In genomic region chr7:149714910-149715471, GRCh38 we compare ENCODE assay signal across 1 cellular context.
TF ChIP-seq lines count a peak whose summit lies in the region.

No MANE protein-coding gene starts in this region.

TF ChIP-seq in IMR-90, 13 proteins besides CTCF, POLR2A, EP300 and RAD21 (continued from another document):
- TF ChIP-seq CEBPB (IDR thresholded peaks at IDR 0.05; ENCODE audit: low read depth, low read length) (no peak), MAZ (IDR thresholded peaks at IDR 0.05; ENCODE audit: borderline replicate concordance, low read depth, low read length) (no peak), RFX5 (IDR thresholded peaks at IDR 0.05; ENCODE audit: low read depth, low read length) (no peak), MXI1 (IDR thresholded peaks at IDR 0.05; ENCODE audit: borderline replicate concordance, low read depth, low read length) (no peak), NFE2L2 (IDR thresholded peaks at IDR 0.05; ENCODE audit: low read depth, low read length) (no peak), FOS (IDR thresholded peaks at IDR 0.05; ENCODE audit: low read depth, low read length) (no peak), RCOR1 (IDR thresholded peaks at IDR 0.05; ENCODE audit: insufficient replicate concordance, low read length) (no peak), MAFK (IDR thresholded peaks at IDR 0.05; ENCODE audit: low read depth, low read length) (no peak), CHD1 (IDR thresholded peaks at IDR 0.05; ENCODE audit: low read depth, low read length) (no peak), SMC3 (IDR thresholded peaks at IDR 0.05; ENCODE audit: low read depth, low read length) (no peak)
- TF ChIP-seq, protein P1, sequence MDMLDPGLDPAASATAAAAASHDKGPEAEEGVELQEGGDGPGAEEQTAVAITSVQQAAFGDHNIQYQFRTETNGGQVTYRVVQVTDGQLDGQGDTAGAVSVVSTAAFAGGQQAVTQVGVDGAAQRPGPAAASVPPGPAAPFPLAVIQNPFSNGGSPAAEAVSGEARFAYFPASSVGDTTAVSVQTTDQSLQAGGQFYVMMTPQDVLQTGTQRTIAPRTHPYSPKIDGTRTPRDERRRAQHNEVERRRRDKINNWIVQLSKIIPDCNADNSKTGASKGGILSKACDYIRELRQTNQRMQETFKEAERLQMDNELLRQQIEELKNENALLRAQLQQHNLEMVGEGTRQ (IDR thresholded peaks at IDR 0.05; ENCODE audit: low read depth, low read length): no peak
